In the genomic region with DNA sequence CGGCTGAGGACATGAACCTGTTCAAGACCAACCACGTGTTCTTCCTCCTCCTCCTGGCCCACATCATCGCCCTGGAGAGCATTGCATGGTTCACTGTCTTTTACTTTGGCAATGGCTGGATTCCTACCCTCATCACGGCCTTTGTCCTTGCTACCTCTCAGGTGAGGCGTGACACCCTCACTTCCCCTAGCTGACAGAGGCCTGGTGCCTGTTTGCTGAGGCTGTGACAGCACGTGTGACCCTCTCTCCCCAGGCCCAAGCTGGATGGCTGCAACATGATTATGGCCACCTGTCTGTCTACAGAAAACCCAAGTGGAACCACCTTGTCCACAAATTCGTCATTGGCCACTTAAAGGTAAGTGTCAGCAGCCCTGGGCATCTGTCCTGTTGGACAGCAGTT, we compare ENCODE assay signal across 16 cellular contexts. TPM values are rescaled to one million over a fixed set of nuclear protein-coding genes. Genes with fewer than 3 reads are reported as not detected.
DNase-seq lines count a peak whose midpoint lies in the region; ATAC-seq, FAIRE-seq and TF ChIP-seq lines count a peak whose summit lies in the region.
"Had no signal": no experiment of that assay in that cellular context is flagged by ENCODE, and none has a peak within 500 bp of the region (broad histone marks: within the 10 kb centered on the region; RNA-seq: fewer than 3 reads in every experiment).

No MANE protein-coding gene starts in this region.

- H3K27me3 Mint-ChIP-seq in activated CD4-positive, alpha-beta T cell treated with anti-CD3 and anti-CD28 coated beads, Interleukin-2, amount 10 ng/mL, durations not matched to agents 24 days and 14 days = no peaks in the 10 kb centered on the region
- no peaks in the 10 kb centered on the region for H3K27me3 Mint-ChIP-seq in WTC11 (ENCODE audit: low read depth)

- no peak for DNase-seq in activated CD4-positive, alpha-beta T cell treated with anti-CD3 and anti-CD28 coated beads, Interleukin-2, amount 10 ng/mL, durations not matched to agents 24 days and 14 days
- no peak for DNase-seq in activated CD4-positive, alpha-beta T cell treated with anti-CD3 and anti-CD28 coated beads for 48 hours
- no peak for DNase-seq in WTC11 (ENCODE audit: low spot score)
- DNase-seq in islet precursor cell = peak; percentile 41
- peak; percentile 62 for DNase-seq in posterior vena cava (ENCODE audit: low spot score)
- DNase-seq in frontal cortex (ENCODE audit: low spot score in 2 of 2) = no peak
- no peak for DNase-seq in HCEC 1CT
- DNase-seq: 8988T; AML-193; CD4-positive, CD25-positive, alpha-beta regulatory T cell; DMS53; HFFc6 had no signal

- no peak for ATAC-seq in WTC11
- no peak for ATAC-seq in GM18867 (IDR thresholded peaks at IDR 0.05; ENCODE audit: unreplicated experiment)
- ATAC-seq: HepG2 had no signal

- TF ChIP-seq CTCF in WTC11 (IDR thresholded peaks at IDR 0.05) = no peak

- POLR2A ChIA-PET in WTC11 (lab: Charles Lee) = no interaction called here

- CTCF ChIA-PET in WTC11 (lab: Charles Lee) = no interaction called here

- peak overlapping the region; percentile 40 for H3K27ac Mint-ChIP-seq in activated CD4-positive, alpha-beta T cell treated with anti-CD3 and anti-CD28 coated beads, Interleukin-2, amount 10 ng/mL, durations not matched to agents 24 days and 14 days
- H3K27ac Mint-ChIP-seq in WTC11 = peak overlapping the region; percentile 41; the same call in 1 of the 2 replicates
- H3K27ac Mint-ChIP-seq: CD4-positive, CD25-positive, alpha-beta regulatory T cell; HFFc6 had no signal

- intact Hi-C loops in activated CD4-positive, alpha-beta T cell treated with anti-CD3 and anti-CD28 coated beads, Interleukin-2, amount 10 ng/mL, durations not matched to agents 24 days and 14 days (cut with micrococcal nuclease) = no loop called here
- intact Hi-C loops in posterior vena cava (cut with DNase I) = no loop called here

- H3K4me3 Mint-ChIP-seq in activated CD4-positive, alpha-beta T cell treated with anti-CD3 and anti-CD28 coated beads, Interleukin-2, amount 10 ng/mL, durations not matched to agents 24 days and 14 days = no peak overlapping the region
- no peak overlapping the region for H3K4me3 Mint-ChIP-seq in WTC11
- H3K4me3 Mint-ChIP-seq: CD4-positive, CD25-positive, alpha-beta regulatory T cell; HFFc6 had no signal

- FAIRE-seq in frontal cortex (lab: Jason Lieb, UNC) = no peak
- FAIRE-seq: H1, HepG2, HTR-8/SVneo had no signal

- H3K36me3 Mint-ChIP-seq in activated CD4-positive, alpha-beta T cell treated with anti-CD3 and anti-CD28 coated beads, Interleukin-2, amount 10 ng/mL, durations not matched to agents 24 days and 14 days (ENCODE audit: low read depth) = peaks cover 59% of the 10 kb centered on the region
- peaks cover 79% of the 10 kb centered on the region for H3K36me3 Mint-ChIP-seq in WTC11
- H3K36me3 Mint-ChIP-seq: CD4-positive, CD25-positive, alpha-beta regulatory T cell had no signal

- H3K9me3 Mint-ChIP-seq in activated CD4-positive, alpha-beta T cell treated with anti-CD3 and anti-CD28 coated beads, Interleukin-2, amount 10 ng/mL, durations not matched to agents 24 days and 14 days = no peaks in the 10 kb centered on the region
- 0 out of 2 replicates have a peak, but pooled peaks cover 3% of the 10 kb centered on the region for H3K9me3 Mint-ChIP-seq in WTC11
- H3K9me3 Mint-ChIP-seq: CD4-positive, CD25-positive, alpha-beta regulatory T cell; HFFc6 had no signal

- H3K4me1 Mint-ChIP-seq in activated CD4-positive, alpha-beta T cell treated with anti-CD3 and anti-CD28 coated beads, Interleukin-2, amount 10 ng/mL, durations not matched to agents 24 days and 14 days = peaks cover 22% of the 10 kb centered on the region
- peaks cover 15% of the 10 kb centered on the region for H3K4me1 Mint-ChIP-seq in WTC11

TF ChIP-seq in WTC11, 78 proteins besides CTCF, POLR2A, EP300 and RAD21 (continues in another document):
- TF ChIP-seq KAT7 (CRISPR knock-in tag; IDR thresholded peaks at IDR 0.05; ENCODE audit: borderline replicate concordance) = no peak
- TF ChIP-seq, protein P1, sequence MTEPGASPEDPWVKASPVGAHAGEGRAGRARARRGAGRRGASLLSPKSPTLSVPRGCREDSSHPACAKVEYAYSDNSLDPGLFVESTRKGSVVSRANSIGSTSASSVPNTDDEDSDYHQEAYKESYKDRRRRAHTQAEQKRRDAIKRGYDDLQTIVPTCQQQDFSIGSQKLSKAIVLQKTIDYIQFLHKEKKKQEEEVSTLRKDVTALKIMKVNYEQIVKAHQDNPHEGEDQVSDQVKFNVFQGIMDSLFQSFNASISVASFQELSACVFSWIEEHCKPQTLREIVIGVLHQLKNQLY (CRISPR knock-in tag; IDR thresholded peaks at IDR 0.05) = no peak
- TF ChIP-seq ZNF423 (CRISPR knock-in tag; IDR thresholded peaks at IDR 0.05) = no peak
- no peak for TF ChIP-seq GRHL2 (CRISPR knock-in tag; IDR thresholded peaks at IDR 0.05; ENCODE audit: insufficient replicate concordance, severe bottlenecking)
- no peak for TF ChIP-seq IRF2 (CRISPR knock-in tag; IDR thresholded peaks at IDR 0.05; ENCODE audit: borderline replicate concordance, low read depth)
- TF ChIP-seq ZNF263 (CRISPR knock-in tag; IDR thresholded peaks at IDR 0.05; ENCODE audit: low read depth) = no peak
- TF ChIP-seq NR3C1 (CRISPR knock-in tag; conservative IDR thresholded peaks at IDR 0.05; ENCODE audit: low read depth) = no peak
- no peak for TF ChIP-seq SMAD3 (CRISPR knock-in tag; IDR thresholded peaks at IDR 0.05; ENCODE audit: borderline replicate concordance)
- TF ChIP-seq, protein P2, sequence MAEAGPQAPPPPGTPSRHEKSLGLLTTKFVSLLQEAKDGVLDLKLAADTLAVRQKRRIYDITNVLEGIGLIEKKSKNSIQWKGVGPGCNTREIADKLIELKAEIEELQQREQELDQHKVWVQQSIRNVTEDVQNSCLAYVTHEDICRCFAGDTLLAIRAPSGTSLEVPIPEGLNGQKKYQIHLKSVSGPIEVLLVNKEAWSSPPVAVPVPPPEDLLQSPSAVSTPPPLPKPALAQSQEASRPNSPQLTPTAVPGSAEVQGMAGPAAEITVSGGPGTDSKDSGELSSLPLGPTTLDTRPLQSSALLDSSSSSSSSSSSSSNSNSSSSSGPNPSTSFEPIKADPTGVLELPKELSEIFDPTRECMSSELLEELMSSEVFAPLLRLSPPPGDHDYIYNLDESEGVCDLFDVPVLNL (CRISPR knock-in tag; IDR thresholded peaks at IDR 0.05; ENCODE audit: borderline replicate concordance, low read depth) = no peak
- no peak for TF ChIP-seq ZNF281 (CRISPR knock-in tag; IDR thresholded peaks at IDR 0.05)
- TF ChIP-seq CREB1 (CRISPR knock-in tag; IDR thresholded peaks at IDR 0.05) = no peak
- no peak for TF ChIP-seq TCF7 (CRISPR knock-in tag; IDR thresholded peaks at IDR 0.05; ENCODE audit: low read depth)
- TF ChIP-seq GTF2I (CRISPR knock-in tag; conservative IDR thresholded peaks at IDR 0.05) = no peak
- TF ChIP-seq NFE2L1 (CRISPR knock-in tag; IDR thresholded peaks at IDR 0.05) = no peak
- TF ChIP-seq ZNF219 (CRISPR knock-in tag; IDR thresholded peaks at IDR 0.05; ENCODE audit: borderline replicate concordance) = no peak
- no peak for TF ChIP-seq ZNF317 (CRISPR knock-in tag; IDR thresholded peaks at IDR 0.05; ENCODE audit: borderline replicate concordance, low read depth)

RNA-seq across cellular contexts. Expression of gene FADS2, which starts 12.3 kb away (rescaled TPM):
- 278 and 283 TPM in 2 replicates for total RNA-seq in activated CD4-positive, alpha-beta T cell treated with anti-CD3 and anti-CD28 coated beads, Interleukin-2, amount 10 ng/mL, durations not matched to agents 24 days and 14 days
- 416 to 423 TPM (median 422 TPM) in 3 replicates for total RNA-seq in WTC11 (2021)
- 100 to 1,000 TPM in 1 of 2 donors, 10 to 100 TPM in 1; 60.3 to 123 TPM for total RNA-seq in posterior vena cava
- total RNA-seq in frontal cortex = 121 TPM

RNA-seq across cellular contexts. Expression of gene FADS1, which starts 23.6 kb away (rescaled TPM):
- 92.5 and 94.7 TPM in 2 replicates for total RNA-seq in activated CD4-positive, alpha-beta T cell treated with anti-CD3 and anti-CD28 coated beads, Interleukin-2, amount 10 ng/mL, durations not matched to agents 24 days and 14 days
- total RNA-seq in WTC11 (2021) (105 to 108 TPM (median 105 TPM) in 3 replicates), posterior vena cava (10 to 100 TPM; 28.8 to 29.8 TPM), frontal cortex (81.9 TPM)

RNA-seq across cellular contexts. Expression of gene FEN1, which starts 47.7 kb away (rescaled TPM):
- total RNA-seq in activated CD4-positive, alpha-beta T cell treated with anti-CD3 and anti-CD28 coated beads, Interleukin-2, amount 10 ng/mL, durations not matched to agents 24 days and 14 days = 144 and 152 TPM in 2 replicates
- 72.3 to 96.3 TPM (median 73.2 TPM) in 3 replicates for total RNA-seq in WTC11 (2021)
- 1 to 10 TPM; 4.6 to 6.0 TPM for total RNA-seq in posterior vena cava
- total RNA-seq in frontal cortex = 15.9 TPM

RNA-seq across cellular contexts. Expression of gene TMEM258, which starts 48.0 kb away (rescaled TPM):
- 179 and 187 TPM in 2 replicates for total RNA-seq in activated CD4-positive, alpha-beta T cell treated with anti-CD3 and anti-CD28 coated beads, Interleukin-2, amount 10 ng/mL, durations not matched to agents 24 days and 14 days
- 175 to 192 TPM (median 190 TPM) in 3 replicates for total RNA-seq in WTC11 (2021)
- total RNA-seq in posterior vena cava = 10 to 100 TPM; 78.2 to 84.7 TPM
- total RNA-seq in frontal cortex = 62.4 TPM

RNA-seq across cellular contexts. Expression of gene FADS3, which starts 51.0 kb away (rescaled TPM):
- 13.5 and 15.6 TPM in 2 replicates for total RNA-seq in activated CD4-positive, alpha-beta T cell treated with anti-CD3 and anti-CD28 coated beads, Interleukin-2, amount 10 ng/mL, durations not matched to agents 24 days and 14 days
- 47.4 to 50.0 TPM (median 49.3 TPM) in 3 replicates for total RNA-seq in WTC11 (2021)
- total RNA-seq in posterior vena cava = 100 to 1,000 TPM in 1 of 2 donors, 10 to 100 TPM in 1; 83.0 to 106 TPM
- 35.5 TPM for total RNA-seq in frontal cortex

Comparison
In these comparisons a context has a peak if more than half of its experiments do, and no peak if none do; other contexts are left out.
1. DNase-seq: peak in islet precursor cell (single experiment) and posterior vena cava (single experiment); none in activated CD4-positive, alpha-beta T cell treated with anti-CD3 and anti-CD28 coated beads, Interleukin-2, amount 10 ng/mL, durations not matched to agents 24 days and 14 days (single experiment), activated CD4-positive, alpha-beta T cell treated with anti-CD3 and anti-CD28 coated beads for 48 hours (single experiment), WTC11 (single experiment), frontal cortex (0 of 2) and HCEC 1CT (single experiment).